In the genomic region with DNA sequence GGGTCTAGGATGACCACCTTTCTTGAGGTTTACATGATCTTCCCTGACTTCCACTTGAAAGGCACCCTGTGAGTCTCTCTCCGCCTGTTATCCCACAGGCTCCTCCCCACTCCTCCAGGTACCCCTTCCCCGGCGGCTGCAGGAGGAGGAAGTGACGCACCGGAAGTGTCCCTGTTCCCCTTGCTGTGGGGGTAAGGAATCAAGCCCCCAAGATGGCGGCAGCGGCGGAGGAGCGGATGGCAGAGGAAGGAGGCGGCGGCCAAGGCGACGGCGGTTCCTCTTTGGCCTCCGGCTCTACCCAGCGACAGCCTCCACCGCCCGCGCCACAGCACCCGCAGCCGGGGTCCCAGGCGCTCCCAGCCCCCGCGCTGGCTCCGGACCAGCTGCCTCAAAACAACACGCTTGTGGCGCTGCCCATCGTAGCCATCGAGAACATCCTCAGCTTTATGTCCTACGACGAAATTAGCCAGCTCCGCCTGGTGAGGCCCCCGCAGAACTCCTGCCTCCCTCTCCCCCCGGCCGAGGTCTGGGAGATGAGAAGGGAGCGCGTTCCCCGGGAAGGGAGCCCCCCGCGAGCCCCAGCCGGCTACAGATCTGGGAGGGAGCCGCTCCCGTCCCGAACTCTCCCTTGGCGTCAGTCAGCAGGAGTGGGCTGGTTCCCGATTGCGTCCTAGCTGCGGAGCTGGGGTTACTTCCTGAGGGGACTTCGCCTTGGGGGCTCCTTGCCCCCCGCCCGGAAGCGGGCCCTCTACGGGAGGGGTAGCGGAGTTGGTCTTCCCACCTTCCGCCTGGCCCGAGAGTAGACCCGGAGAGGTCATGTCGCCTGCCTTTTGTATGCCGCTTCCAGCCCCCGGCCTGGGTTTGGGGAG, we compare ENCODE assay signal across 8 cellular contexts. TPM values are rescaled to one million over a fixed set of nuclear protein-coding genes. Genes with fewer than 3 reads are reported as not detected.
DNase-seq lines count a peak whose midpoint lies in the region; ATAC-seq and TF ChIP-seq lines count a peak whose summit lies in the region.

A gene with protein sequence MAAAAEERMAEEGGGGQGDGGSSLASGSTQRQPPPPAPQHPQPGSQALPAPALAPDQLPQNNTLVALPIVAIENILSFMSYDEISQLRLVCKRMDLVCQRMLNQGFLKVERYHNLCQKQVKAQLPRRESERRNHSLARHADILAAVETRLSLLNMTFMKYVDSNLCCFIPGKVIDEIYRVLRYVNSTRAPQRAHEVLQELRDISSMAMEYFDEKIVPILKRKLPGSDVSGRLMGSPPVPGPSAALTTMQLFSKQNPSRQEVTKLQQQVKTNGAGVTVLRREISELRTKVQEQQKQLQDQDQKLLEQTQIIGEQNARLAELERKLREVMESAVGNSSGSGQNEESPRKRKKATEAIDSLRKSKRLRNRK (plus strand): TSS at position 194 of the 869 bp plus-strand sequence. CDS start 19 bp downstream, at position 213.

- TF ChIP-seq CTCF in spleen (IDR thresholded peaks at IDR 0.05 in 8 of 11, conservative IDR thresholded peaks at IDR 0.05 in 3 of 11): peak in 2 of 11 experiments; percentile 20 to 30

- H3K9me3 ChIP-seq in spleen: no peaks in the 10 kb centered on the region

- H3K27ac ChIP-seq in spleen: peak within 1 kb of the TSS; percentile 91 to 98 (median 98)

- DNase-seq in AG08396 (ENCODE audit: low spot score): peak; percentile 96
- DNase-seq in NCI-H345 treated with DMSO at 0.1 percent for 48 hours (lab: John Stamatoyannopoulos, UW; ENCODE audit: unreplicated experiment): peak; percentile 93
- peak; percentile 79 to 90 (median 88) for DNase-seq in activated CD4-positive, CD25-positive, alpha-beta regulatory T cell (lab: John Stamatoyannopoulos, UW)
- peak; percentile 87 for DNase-seq in central memory CD4-positive, alpha-beta T cell
- peak; percentile 97 for DNase-seq in inferior parietal cortex (ENCODE audit: extremely low spot score)
- DNase-seq in spleen: peak; percentile 97

- H3K4me1 ChIP-seq in spleen: peaks cover 21 to 54% (median 34%) of the 10 kb centered on the region in 6 donors

- 0 to 2% (median 0%) methylated on average over 22 to 60 of the region's 60 CpGs for WGBS in spleen, 5 donors

- peak within 1 kb of the TSS; percentile 61 to 88 (median 78) for H3K4me3 ChIP-seq in spleen

- H3K36me3 ChIP-seq in spleen: peaks cover 0 to 17% (median 0%) of the 10 kb centered on the region in 6 donors

- peak in 2 of 3 donors; percentile 56 to 75 for TF ChIP-seq POLR2A in spleen (IDR thresholded peaks at IDR 0.05)

- intact Hi-C loops in spleen (cut with DNase I; ENCODE audit: low total_unique reads): no loop called here

- H3K27me3 ChIP-seq in spleen (replicated peaks in 1 of 7): no peaks in the 10 kb centered on the region

- ATAC-seq in GM19023 (IDR thresholded peaks at IDR 0.05; ENCODE audit: unreplicated experiment) (peak; percentile 99), HG03280 (IDR thresholded peaks at IDR 0.05; ENCODE audit: unreplicated experiment) (peak; percentile 94)

RNA-seq across cellular contexts. Expression of the gene that starts here (rescaled TPM):
- total RNA-seq in spleen: 10 to 100 TPM; 22.7 to 34.5 (median 27.5) TPM
- polyA plus RNA-seq in spleen: 1 to 10 TPM; 7.3 to 9.0 (median 7.7) TPM

Comparison
In these comparisons a context has a peak if more than half of its experiments do, and no peak if none do; other contexts are left out.
1. Peak in every context shown above with its lines: DNase-seq, ATAC-seq, H3K4me3 ChIP-seq and H3K27ac ChIP-seq.